In the genomic region with DNA sequence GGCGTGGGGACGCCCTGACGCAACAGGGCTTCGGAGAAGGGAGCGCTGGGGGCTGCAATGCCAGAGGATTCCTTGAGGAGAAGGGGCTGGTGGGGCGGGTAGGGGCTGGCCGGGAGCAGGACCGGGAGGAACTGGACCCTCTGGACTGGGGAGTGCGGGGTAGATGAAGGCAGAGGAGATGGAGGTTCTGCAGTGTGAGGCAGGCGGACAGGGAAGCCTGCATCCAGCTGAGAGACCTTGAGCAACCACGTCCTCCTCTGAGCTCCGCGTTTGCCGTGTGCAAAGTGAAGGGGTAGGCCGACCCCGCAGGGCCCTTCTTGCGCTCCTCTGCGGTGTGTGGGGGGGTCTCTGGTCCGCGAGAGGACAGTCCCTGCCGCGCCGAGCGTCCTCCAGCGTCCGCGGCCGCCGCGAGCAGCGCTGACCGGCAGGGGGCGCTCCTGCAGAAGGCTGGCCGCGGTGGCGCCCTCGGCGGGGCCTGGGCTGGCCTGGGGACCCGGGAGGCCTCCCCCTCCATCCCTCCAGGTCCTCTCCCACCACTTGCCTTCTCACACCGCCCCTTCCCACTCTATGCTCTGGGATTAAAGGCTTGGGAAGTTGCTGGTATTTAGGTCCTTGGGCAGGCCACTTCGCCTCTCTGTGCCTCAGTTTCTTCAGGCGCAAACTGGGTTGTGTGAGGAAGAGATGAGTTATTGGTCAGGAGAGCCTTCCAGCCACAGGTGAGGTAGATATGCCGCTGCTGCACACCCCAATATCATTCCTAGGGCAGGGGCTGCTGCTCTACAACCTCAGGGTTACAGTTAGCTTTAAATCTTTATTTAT, we compare ENCODE assay signal across 8 cellular contexts. TPM values are rescaled to one million over a fixed set of nuclear protein-coding genes. Genes with fewer than 3 reads are reported as not detected.
A peak's percentile ranks its signal among the peaks of the same experiment; 100 is the strongest.
DNase-seq lines count a peak whose midpoint lies in the region; ATAC-seq and TF ChIP-seq lines count a peak whose summit lies in the region.

No MANE protein-coding gene starts in this region.

- peaks cover 30 to 32% of the 10 kb centered on the region in 2 donors for H3K27me3 Mint-ChIP-seq in natural killer cell (ENCODE audit: low read depth in 2 of 2)
- peaks cover 31% of the 10 kb centered on the region for H3K27me3 Mint-ChIP-seq in T-helper 2 cell treated with Interferon-gamma antibody and Interleukin-4, amounts not matched to agents 5 μg/mL and 100 μg/mL, for 36 hours (ENCODE audit: low read depth)

- no peak overlapping the region for H3K27ac Mint-ChIP-seq in natural killer cell
- no peak overlapping the region for H3K27ac Mint-ChIP-seq in T-helper 2 cell treated with Interferon-gamma antibody and Interleukin-4, amounts not matched to agents 5 μg/mL and 100 μg/mL, for 36 hours

- no peaks in the 10 kb centered on the region for H3K4me1 ChIP-seq in colonic mucosa

- H3K4me3 ChIP-seq in NB4 (ENCODE audit: low read depth, low read length) (no peak overlapping the region), colonic mucosa (no peak overlapping the region)

- no peak for TF ChIP-seq POLR2A in NB4 (IDR thresholded peaks at IDR 0.05; ENCODE audit: extremely low read depth, insufficient read length)

- H3K4me1 Mint-ChIP-seq in natural killer cell: peaks cover 0 to 5% of the 10 kb centered on the region in 2 donors
- H3K4me1 Mint-ChIP-seq in T-helper 2 cell treated with Interferon-gamma antibody and Interleukin-4, amounts not matched to agents 5 μg/mL and 100 μg/mL, for 36 hours (ENCODE audit: low read depth): peaks cover 2% of the 10 kb centered on the region

- H3K9me3 Mint-ChIP-seq in natural killer cell: peaks cover 7 to 11% of the 10 kb centered on the region in 2 donors
- H3K9me3 Mint-ChIP-seq in T-helper 2 cell treated with Interferon-gamma antibody and Interleukin-4, amounts not matched to agents 5 μg/mL and 100 μg/mL, for 36 hours: peaks cover 17% of the 10 kb centered on the region

- intact Hi-C loops in colonic mucosa (cut with DNase I) (loop anchor here (5.0 kb wide), 3 partner anchors 36 to 156 kb away; no protein-coding TSS in a partner anchor), natural killer cell (cut with micrococcal nuclease) (loop anchor here (2.0 to 5.0 kb wide), 2 partner anchors 99 to 161 kb away; no protein-coding TSS in a partner anchor)

- no peak overlapping the region for H3K4me3 Mint-ChIP-seq in natural killer cell
- no peak overlapping the region for H3K4me3 Mint-ChIP-seq in T-helper 2 cell treated with Interferon-gamma antibody and Interleukin-4, amounts not matched to agents 5 μg/mL and 100 μg/mL, for 36 hours

- ATAC-seq in natural killer cell: peak in 2 of 3 donors; percentile 32 to 58
- ATAC-seq in HG03378 (IDR thresholded peaks at IDR 0.05; ENCODE audit: unreplicated experiment): no peak
- ATAC-seq in GM21529 (IDR thresholded peaks at IDR 0.05; ENCODE audit: unreplicated experiment): no peak
- ATAC-seq in GM19452 (IDR thresholded peaks at IDR 0.05; ENCODE audit: unreplicated experiment): no peak

- no peaks in the 10 kb centered on the region for H3K36me3 ChIP-seq in colonic mucosa

- peak; percentile 93 for TF ChIP-seq CTCF in C4-2B (conservative IDR thresholded peaks at IDR 0.05)
- peak; percentile 33 for TF ChIP-seq CTCF in NB4 (IDR thresholded peaks at IDR 0.05; ENCODE audit: low read depth, low read length)
- peak; percentile 78 for TF ChIP-seq CTCF in colonic mucosa (IDR thresholded peaks at IDR 0.05)
- TF ChIP-seq CTCF in natural killer cell (IDR thresholded peaks at IDR 0.05): peak; percentile 72

- H3K27ac ChIP-seq in C4-2B (no peak overlapping the region), colonic mucosa (no peak overlapping the region)

- DNase-seq in NB4 (ENCODE audit: low read depth) (peak; percentile 26), colonic mucosa (no peak), natural killer cell (peak; percentile 23)
- no peak for DNase-seq in T-helper 2 cell treated with Interferon-gamma antibody and Interleukin-4, amounts not matched to agents 5 μg/mL and 100 μg/mL, for 36 hours (ENCODE audit: low spot score)

- H3K9ac ChIP-seq in colonic mucosa (ENCODE audit: low read depth in 2 of 2, low read length in 2 of 2): no peak overlapping the region

- H3K27me3 ChIP-seq in colonic mucosa: peaks cover 7% of the 10 kb centered on the region

- peaks cover 13% of the 10 kb centered on the region for H3K36me3 Mint-ChIP-seq in natural killer cell
- H3K36me3 Mint-ChIP-seq in T-helper 2 cell treated with Interferon-gamma antibody and Interleukin-4, amounts not matched to agents 5 μg/mL and 100 μg/mL, for 36 hours (ENCODE audit: low read depth): peaks cover 1% of the 10 kb centered on the region

- H3K9me3 ChIP-seq in colonic mucosa: no peaks in the 10 kb centered on the region

RNA-seq across cellular contexts. Expression of a gene that starts 9.6 kb away (rescaled TPM):
- total RNA-seq in colonic mucosa (not detected), natural killer cell (not detected)

RNA-seq across cellular contexts. Expression of a gene that starts 23.3 kb away (rescaled TPM):
- total RNA-seq in colonic mucosa: 1 to 10 TPM in 1 of 2 donors, under 1 TPM in 1; 0.64 to 1.0 TPM
- total RNA-seq in natural killer cell: 1 to 10 TPM in 1 of 3 donors, under 1 TPM in 2; 0.07 to 1.4 (median 0.30) TPM

Comparison
In these comparisons a context has a peak if more than half of its experiments do, and no peak if none do; other contexts are left out.
1. CTCF ChIP-seq: peak in every context shown above with its lines; median percentile 93 in C4-2B; 78 in colonic mucosa; 72 in natural killer cell; 33 in NB4.
2. DNase-seq: peak in NB4 (single experiment) and natural killer cell (single experiment); none in colonic mucosa (single experiment) and T-helper 2 cell treated with Interferon-gamma antibody and Interleukin-4, amounts not matched to agents 5 μg/mL and 100 μg/mL, for 36 hours (single experiment).
3. ATAC-seq: peak in natural killer cell (2 of 3); none in HG03378 (single experiment), GM21529 (single experiment) and GM19452 (single experiment).